ENCODE assay signal across 1 cellular context in the genomic region with DNA sequence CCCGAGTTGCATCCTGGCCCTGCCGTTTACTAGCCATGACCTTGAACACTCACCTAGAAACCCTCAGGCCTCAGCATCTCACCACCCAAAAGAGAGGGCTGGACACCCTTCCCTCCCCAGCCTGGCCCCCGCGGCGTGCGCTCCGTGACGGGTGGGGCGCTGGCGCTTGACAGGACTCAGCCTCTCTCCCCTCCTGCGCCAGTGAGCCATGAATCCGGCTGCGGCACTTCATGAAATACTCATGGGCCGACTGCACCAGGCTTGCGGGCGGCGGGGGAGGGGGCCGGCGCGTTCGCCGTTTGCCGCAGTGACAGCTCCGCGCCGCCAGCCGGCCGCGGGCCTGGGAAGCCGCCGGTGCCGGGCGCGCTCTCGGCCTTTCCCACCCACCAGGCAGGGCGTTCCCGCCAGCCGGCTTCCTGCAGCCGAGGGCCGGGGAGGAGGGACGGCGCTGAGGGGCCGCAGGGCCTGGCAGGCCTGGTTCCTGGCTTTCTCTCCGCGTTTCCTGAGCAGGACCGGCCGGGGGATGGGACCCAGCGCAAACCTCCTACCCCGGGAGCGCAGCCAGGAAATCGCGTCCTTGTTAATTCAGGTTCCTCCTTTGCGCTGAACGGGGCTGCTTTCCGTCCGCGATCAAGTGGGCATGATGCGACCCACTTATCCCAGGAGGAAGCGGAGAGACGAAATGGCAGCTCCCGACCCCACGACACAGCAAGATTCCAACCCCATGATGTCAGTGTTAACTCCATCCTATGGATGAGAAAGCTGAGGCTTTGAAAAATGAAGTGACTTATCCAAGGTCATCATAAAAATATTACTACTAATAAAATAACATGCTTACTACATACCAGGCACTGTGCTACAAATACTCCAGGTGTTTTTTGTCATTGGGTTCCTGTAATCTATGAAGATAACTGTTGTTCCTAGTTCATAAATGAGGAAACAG.
TF ChIP-seq lines count a peak whose summit lies in the region.

No MANE protein-coding gene starts in this region.

TF ChIP-seq in HepG2, 621 proteins besides CTCF, POLR2A, EP300 and RAD21 (continued from another document and continues in another):
- TF ChIP-seq, protein P1, sequence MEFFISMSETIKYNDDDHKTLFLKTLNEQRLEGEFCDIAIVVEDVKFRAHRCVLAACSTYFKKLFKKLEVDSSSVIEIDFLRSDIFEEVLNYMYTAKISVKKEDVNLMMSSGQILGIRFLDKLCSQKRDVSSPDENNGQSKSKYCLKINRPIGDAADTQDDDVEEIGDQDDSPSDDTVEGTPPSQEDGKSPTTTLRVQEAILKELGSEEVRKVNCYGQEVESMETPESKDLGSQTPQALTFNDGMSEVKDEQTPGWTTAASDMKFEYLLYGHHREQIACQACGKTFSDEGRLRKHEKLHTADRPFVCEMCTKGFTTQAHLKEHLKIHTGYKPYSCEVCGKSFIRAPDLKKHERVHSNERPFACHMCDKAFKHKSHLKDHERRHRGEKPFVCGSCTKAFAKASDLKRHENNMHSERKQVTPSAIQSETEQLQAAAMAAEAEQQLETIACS (CRISPR knock-in tag; IDR thresholded peaks at IDR 0.05), result peak; percentile 80
- TF ChIP-seq, protein P2, sequence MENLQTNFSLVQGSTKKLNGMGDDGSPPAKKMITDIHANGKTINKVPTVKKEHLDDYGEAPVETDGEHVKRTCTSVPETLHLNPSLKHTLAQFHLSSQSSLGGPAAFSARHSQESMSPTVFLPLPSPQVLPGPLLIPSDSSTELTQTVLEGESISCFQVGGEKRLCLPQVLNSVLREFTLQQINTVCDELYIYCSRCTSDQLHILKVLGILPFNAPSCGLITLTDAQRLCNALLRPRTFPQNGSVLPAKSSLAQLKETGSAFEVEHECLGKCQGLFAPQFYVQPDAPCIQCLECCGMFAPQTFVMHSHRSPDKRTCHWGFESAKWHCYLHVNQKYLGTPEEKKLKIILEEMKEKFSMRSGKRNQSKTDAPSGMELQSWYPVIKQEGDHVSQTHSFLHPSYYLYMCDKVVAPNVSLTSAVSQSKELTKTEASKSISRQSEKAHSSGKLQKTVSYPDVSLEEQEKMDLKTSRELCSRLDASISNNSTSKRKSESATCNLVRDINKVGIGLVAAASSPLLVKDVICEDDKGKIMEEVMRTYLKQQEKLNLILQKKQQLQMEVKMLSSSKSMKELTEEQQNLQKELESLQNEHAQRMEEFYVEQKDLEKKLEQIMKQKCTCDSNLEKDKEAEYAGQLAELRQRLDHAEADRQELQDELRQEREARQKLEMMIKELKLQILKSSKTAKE (CRISPR knock-in tag; IDR thresholded peaks at IDR 0.05; ENCODE audit: borderline replicate concordance), result no peak
- TF ChIP-seq, protein P3, sequence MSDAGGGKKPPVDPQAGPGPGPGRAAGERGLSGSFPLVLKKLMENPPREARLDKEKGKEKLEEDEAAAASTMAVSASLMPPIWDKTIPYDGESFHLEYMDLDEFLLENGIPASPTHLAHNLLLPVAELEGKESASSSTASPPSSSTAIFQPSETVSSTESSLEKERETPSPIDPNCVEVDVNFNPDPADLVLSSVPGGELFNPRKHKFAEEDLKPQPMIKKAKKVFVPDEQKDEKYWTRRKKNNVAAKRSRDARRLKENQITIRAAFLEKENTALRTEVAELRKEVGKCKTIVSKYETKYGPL (CRISPR knock-in tag; IDR thresholded peaks at IDR 0.05), result no peak
- TF ChIP-seq ZNF292 (CRISPR knock-in tag; IDR thresholded peaks at IDR 0.05; ENCODE audit: borderline replicate concordance, low read depth), result no peak; the same call in 1 of the 2 replicates
- TF ChIP-seq ZNF644 (CRISPR knock-in tag; IDR thresholded peaks at IDR 0.05; ENCODE audit: low read depth), result no peak
- TF ChIP-seq MED1 (CRISPR knock-in tag; IDR thresholded peaks at IDR 0.05), result no peak
- TF ChIP-seq THYN1 (CRISPR knock-in tag; IDR thresholded peaks at IDR 0.05; ENCODE audit: borderline replicate concordance, low read depth), result no peak
- TF ChIP-seq TCF7 (IDR thresholded peaks at IDR 0.05; ENCODE audit: low read depth), result no peak
- TF ChIP-seq NCOA2 (CRISPR knock-in tag; IDR thresholded peaks at IDR 0.05), result no peak
- TF ChIP-seq KDM2A (CRISPR knock-in tag; IDR thresholded peaks at IDR 0.05; ENCODE audit: borderline replicate concordance, low read depth), result 0 out of 2 replicates have a peak, but pooled peaks have one; percentile 39
- TF ChIP-seq ZFP90 (CRISPR knock-in tag; IDR thresholded peaks at IDR 0.05; ENCODE audit: borderline replicate concordance), result no peak; the same call in 1 of the 2 replicates
- peak; percentile 47; the same call in 1 of the 2 replicates for TF ChIP-seq ZBTB7B (CRISPR knock-in tag; IDR thresholded peaks at IDR 0.05)
- TF ChIP-seq RXRB (CRISPR knock-in tag; IDR thresholded peaks at IDR 0.05; ENCODE audit: borderline replicate concordance), result no peak
- TF ChIP-seq IRF2 (CRISPR knock-in tag; IDR thresholded peaks at IDR 0.05), result no peak
- TF ChIP-seq, protein P4, sequence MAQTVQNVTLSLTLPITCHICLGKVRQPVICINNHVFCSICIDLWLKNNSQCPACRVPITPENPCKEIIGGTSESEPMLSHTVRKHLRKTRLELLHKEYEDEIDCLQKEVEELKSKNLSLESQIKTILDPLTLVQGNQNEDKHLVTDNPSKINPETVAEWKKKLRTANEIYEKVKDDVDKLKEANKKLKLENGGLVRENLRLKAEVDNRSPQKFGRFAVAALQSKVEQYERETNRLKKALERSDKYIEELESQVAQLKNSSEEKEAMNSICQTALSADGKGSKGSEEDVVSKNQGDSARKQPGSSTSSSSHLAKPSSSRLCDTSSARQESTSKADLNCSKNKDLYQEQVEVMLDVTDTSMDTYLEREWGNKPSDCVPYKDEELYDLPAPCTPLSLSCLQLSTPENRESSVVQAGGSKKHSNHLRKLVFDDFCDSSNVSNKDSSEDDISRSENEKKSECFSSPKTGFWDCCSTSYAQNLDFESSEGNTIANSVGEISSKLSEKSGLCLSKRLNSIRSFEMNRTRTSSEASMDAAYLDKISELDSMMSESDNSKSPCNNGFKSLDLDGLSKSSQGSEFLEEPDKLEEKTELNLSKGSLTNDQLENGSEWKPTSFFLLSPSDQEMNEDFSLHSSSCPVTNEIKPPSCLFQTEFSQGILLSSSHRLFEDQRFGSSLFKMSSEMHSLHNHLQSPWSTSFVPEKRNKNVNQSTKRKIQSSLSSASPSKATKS (CRISPR knock-in tag; IDR thresholded peaks at IDR 0.05), result no peak
- TF ChIP-seq XBP1 (CRISPR knock-in tag; IDR thresholded peaks at IDR 0.05), result no peak
- TF ChIP-seq, protein P5, sequence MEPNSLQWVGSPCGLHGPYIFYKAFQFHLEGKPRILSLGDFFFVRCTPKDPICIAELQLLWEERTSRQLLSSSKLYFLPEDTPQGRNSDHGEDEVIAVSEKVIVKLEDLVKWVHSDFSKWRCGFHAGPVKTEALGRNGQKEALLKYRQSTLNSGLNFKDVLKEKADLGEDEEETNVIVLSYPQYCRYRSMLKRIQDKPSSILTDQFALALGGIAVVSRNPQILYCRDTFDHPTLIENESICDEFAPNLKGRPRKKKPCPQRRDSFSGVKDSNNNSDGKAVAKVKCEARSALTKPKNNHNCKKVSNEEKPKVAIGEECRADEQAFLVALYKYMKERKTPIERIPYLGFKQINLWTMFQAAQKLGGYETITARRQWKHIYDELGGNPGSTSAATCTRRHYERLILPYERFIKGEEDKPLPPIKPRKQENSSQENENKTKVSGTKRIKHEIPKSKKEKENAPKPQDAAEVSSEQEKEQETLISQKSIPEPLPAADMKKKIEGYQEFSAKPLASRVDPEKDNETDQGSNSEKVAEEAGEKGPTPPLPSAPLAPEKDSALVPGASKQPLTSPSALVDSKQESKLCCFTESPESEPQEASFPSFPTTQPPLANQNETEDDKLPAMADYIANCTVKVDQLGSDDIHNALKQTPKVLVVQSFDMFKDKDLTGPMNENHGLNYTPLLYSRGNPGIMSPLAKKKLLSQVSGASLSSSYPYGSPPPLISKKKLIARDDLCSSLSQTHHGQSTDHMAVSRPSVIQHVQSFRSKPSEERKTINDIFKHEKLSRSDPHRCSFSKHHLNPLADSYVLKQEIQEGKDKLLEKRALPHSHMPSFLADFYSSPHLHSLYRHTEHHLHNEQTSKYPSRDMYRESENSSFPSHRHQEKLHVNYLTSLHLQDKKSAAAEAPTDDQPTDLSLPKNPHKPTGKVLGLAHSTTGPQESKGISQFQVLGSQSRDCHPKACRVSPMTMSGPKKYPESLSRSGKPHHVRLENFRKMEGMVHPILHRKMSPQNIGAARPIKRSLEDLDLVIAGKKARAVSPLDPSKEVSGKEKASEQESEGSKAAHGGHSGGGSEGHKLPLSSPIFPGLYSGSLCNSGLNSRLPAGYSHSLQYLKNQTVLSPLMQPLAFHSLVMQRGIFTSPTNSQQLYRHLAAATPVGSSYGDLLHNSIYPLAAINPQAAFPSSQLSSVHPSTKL (CRISPR knock-in tag; IDR thresholded peaks at IDR 0.05), result peak; percentile 27; the same call in 1 of the 2 replicates
- TF ChIP-seq MIER2 (CRISPR knock-in tag; IDR thresholded peaks at IDR 0.05), result no peak
- TF ChIP-seq, protein P6, sequence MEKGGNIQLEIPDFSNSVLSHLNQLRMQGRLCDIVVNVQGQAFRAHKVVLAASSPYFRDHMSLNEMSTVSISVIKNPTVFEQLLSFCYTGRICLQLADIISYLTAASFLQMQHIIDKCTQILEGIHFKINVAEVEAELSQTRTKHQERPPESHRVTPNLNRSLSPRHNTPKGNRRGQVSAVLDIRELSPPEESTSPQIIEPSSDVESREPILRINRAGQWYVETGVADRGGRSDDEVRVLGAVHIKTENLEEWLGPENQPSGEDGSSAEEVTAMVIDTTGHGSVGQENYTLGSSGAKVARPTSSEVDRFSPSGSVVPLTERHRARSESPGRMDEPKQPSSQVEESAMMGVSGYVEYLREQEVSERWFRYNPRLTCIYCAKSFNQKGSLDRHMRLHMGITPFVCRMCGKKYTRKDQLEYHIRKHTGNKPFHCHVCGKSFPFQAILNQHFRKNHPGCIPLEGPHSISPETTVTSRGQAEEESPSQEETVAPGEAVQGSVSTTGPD (CRISPR knock-in tag; IDR thresholded peaks at IDR 0.05), result no peak
- TF ChIP-seq, protein P7, sequence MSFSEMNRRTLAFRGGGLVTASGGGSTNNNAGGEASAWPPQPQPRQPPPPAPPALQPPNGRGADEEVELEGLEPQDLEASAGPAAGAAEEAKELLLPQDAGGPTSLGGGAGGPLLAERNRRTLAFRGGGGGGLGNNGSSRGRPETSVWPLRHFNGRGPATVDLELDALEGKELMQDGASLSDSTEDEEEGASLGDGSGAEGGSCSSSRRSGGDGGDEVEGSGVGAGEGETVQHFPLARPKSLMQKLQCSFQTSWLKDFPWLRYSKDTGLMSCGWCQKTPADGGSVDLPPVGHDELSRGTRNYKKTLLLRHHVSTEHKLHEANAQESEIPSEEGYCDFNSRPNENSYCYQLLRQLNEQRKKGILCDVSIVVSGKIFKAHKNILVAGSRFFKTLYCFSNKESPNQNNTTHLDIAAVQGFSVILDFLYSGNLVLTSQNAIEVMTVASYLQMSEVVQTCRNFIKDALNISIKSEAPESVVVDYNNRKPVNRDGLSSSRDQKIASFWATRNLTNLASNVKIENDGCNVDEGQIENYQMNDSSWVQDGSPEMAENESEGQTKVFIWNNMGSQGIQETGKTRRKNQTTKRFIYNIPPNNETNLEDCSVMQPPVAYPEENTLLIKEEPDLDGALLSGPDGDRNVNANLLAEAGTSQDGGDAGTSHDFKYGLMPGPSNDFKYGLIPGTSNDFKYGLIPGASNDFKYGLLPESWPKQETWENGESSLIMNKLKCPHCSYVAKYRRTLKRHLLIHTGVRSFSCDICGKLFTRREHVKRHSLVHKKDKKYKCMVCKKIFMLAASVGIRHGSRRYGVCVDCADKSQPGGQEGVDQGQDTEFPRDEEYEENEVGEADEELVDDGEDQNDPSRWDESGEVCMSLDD (CRISPR knock-in tag; IDR thresholded peaks at IDR 0.05; ENCODE audit: borderline replicate concordance), result no peak
- no peak for TF ChIP-seq WIZ (CRISPR knock-in tag; IDR thresholded peaks at IDR 0.05)
- TF ChIP-seq, protein P8, sequence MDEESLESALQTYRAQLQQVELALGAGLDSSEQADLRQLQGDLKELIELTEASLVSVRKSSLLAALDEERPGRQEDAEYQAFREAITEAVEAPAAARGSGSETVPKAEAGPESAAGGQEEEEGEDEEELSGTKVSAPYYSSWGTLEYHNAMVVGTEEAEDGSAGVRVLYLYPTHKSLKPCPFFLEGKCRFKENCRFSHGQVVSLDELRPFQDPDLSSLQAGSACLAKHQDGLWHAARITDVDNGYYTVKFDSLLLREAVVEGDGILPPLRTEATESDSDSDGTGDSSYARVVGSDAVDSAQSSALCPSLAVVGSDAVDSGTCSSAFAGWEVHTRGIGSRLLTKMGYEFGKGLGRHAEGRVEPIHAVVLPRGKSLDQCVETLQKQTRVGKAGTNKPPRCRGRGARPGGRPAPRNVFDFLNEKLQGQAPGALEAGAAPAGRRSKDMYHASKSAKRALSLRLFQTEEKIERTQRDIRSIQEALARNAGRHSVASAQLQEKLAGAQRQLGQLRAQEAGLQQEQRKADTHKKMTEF (CRISPR knock-in tag; IDR thresholded peaks at IDR 0.05), result no peak
- TF ChIP-seq AGO1 (IDR thresholded peaks at IDR 0.05; ENCODE audit: low read depth, low read length, poor library complexity, severe bottlenecking), result no peak
- TF ChIP-seq ZNF788 (CRISPR knock-in tag; IDR thresholded peaks at IDR 0.05; ENCODE audit: borderline replicate concordance), result no peak; the same call in 1 of the 2 replicates
- no peak for TF ChIP-seq RFX5 (IDR thresholded peaks at IDR 0.05; ENCODE audit: low read depth, low read length)
- no peak for TF ChIP-seq CEBPG (CRISPR knock-in tag; IDR thresholded peaks at IDR 0.05)
- TF ChIP-seq ZEB1 (IDR thresholded peaks at IDR 0.05; ENCODE audit: insufficient replicate concordance, low read depth), result no peak
- no peak for TF ChIP-seq HMGA1 (CRISPR knock-in tag; conservative IDR thresholded peaks at IDR 0.05)
- no peak for TF ChIP-seq RARA (CRISPR knock-in tag; IDR thresholded peaks at IDR 0.05)
- TF ChIP-seq ZNF460 (CRISPR knock-in tag; IDR thresholded peaks at IDR 0.05; ENCODE audit: borderline replicate concordance), result no peak
- TF ChIP-seq ZNF251 (CRISPR knock-in tag; IDR thresholded peaks at IDR 0.05), result no peak
- TF ChIP-seq SP2 (CRISPR knock-in tag; IDR thresholded peaks at IDR 0.05), result no peak
- TF ChIP-seq NFE2 (CRISPR knock-in tag; IDR thresholded peaks at IDR 0.05), result no peak
- peak; percentile 78; the same call in 1 of the 2 replicates for TF ChIP-seq KDM5B (CRISPR knock-in tag; IDR thresholded peaks at IDR 0.05; ENCODE audit: borderline replicate concordance)
- TF ChIP-seq ZNF891 (CRISPR knock-in tag; IDR thresholded peaks at IDR 0.05), result peak; percentile 73; the same call in 1 of the 2 replicates
- no peak for TF ChIP-seq ZSCAN25 (CRISPR knock-in tag; IDR thresholded peaks at IDR 0.05)
- TF ChIP-seq, protein P9, sequence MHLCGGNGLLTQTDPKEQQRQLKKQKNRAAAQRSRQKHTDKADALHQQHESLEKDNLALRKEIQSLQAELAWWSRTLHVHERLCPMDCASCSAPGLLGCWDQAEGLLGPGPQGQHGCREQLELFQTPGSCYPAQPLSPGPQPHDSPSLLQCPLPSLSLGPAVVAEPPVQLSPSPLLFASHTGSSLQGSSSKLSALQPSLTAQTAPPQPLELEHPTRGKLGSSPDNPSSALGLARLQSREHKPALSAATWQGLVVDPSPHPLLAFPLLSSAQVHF (CRISPR knock-in tag; IDR thresholded peaks at IDR 0.05), result no peak
- TF ChIP-seq ZNF614 (CRISPR knock-in tag; IDR thresholded peaks at IDR 0.05; ENCODE audit: borderline replicate concordance), result no peak
- TF ChIP-seq, protein P10, sequence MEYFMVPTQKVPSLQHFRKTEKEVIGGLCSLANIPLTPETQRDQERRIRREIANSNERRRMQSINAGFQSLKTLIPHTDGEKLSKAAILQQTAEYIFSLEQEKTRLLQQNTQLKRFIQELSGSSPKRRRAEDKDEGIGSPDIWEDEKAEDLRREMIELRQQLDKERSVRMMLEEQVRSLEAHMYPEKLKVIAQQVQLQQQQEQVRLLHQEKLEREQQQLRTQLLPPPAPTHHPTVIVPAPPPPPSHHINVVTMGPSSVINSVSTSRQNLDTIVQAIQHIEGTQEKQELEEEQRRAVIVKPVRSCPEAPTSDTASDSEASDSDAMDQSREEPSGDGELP (IDR thresholded peaks at IDR 0.05; ENCODE audit: borderline replicate concordance, low read depth), result no peak
